In the genomic region with DNA sequence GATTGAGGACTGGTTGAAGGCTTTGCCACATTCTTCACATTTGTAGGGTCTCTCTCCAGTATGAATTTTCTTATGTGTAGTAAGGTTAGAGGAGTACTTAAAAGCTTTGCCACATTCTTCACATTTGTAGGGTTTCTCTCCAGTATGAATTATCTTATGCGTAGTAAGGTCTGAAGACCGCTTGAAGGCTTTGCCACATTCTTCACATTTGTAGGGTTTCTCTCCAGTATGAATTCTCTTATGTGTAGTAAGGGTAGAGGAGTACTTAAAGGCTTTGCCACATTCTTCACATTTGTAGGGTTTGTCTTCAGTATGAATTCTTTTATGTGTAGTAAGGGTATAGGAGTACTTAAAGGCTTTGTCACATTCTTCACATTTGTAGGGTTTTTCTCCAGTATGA, we compare ENCODE assay signal across 2 cellular contexts. TPM values are rescaled to one million over a fixed set of nuclear protein-coding genes. Genes with fewer than 3 reads are reported as not detected.
"Had no signal": no experiment of that assay in that cellular context is flagged by ENCODE, and none has a peak within 500 bp of the region (broad histone marks: within the 10 kb centered on the region; RNA-seq: fewer than 3 reads in every experiment).

No MANE protein-coding gene starts in this region.

RNA-seq across cellular contexts. Expression of gene ZNF626, which starts 36.8 kb away (rescaled TPM):
- total RNA-seq: PC-3, SJSA1 had no signal

RNA-seq across cellular contexts. Expression of gene ZNF737, which starts 59.0 kb away (rescaled TPM):
- total RNA-seq: SJSA1 had no signal
